Comparison of ENCODE assay signal across 1 cellular context in the genomic region with DNA sequence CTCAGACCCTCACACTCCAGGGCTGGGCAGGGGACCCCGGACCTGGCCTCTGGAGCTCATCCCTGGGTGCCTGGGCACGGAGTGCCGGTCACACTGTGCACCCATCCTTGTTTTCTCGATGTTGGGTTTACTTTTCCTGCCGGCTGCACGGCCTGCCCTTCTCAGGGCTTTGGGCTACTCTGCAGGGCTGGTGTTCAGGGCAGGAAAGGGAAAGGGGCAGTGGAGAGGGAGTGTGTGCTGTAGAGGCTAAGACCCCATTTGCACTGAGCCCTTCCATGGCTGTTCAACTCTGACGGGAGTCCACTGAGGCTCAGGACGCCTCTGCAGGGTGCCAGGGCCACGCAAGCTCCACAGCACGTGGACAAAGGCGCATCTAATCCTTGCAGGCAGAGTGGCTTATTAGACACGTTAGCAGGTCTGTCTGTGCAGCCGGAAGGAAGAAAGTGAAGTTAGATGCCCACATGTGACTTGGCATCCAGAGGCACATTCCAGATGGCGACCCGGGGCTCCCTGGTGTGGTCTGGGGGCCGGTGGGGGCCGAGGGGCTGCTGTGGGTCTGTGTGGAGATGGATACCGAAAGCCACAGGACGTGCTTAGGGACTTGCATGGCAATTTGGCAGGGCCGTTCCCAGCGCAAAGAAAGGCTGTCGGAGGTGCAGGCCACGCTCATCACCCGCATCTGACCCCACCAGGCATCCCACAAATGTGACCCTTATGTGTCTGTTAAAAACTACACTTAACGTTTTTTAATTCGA.
TF ChIP-seq lines count a peak whose summit lies in the region.

No MANE protein-coding gene starts in this region.

TF ChIP-seq in K562, 482 proteins besides CTCF, POLR2A, EP300 and RAD21:
- TF ChIP-seq, protein P1, sequence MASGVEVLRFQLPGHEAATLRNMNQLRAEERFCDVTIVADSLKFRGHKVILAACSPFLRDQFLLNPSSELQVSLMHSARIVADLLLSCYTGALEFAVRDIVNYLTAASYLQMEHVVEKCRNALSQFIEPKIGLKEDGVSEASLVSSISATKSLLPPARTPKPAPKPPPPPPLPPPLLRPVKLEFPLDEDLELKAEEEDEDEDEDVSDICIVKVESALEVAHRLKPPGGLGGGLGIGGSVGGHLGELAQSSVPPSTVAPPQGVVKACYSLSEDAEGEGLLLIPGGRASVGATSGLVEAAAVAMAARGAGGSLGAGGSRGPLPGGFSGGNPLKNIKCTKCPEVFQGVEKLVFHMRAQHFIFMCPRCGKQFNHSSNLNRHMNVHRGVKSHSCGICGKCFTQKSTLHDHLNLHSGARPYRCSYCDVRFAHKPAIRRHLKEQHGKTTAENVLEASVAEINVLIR (CRISPR knock-in tag; IDR thresholded peaks at IDR 0.05), result no peak
- TF ChIP-seq CREM (IDR thresholded peaks at IDR 0.05; ENCODE audit: low read depth) (no peak), USF1 (CRISPR knock-in tag; IDR thresholded peaks at IDR 0.05) (peak; percentile 14; the same call in 1 of the 2 replicates), KAT7 (CRISPR knock-in tag; IDR thresholded peaks at IDR 0.05; ENCODE audit: borderline replicate concordance) (0 out of 2 replicates have a peak, but pooled peaks have one; percentile 6)
